Comparison of ENCODE assay signal across 29 cellular contexts in the genomic region with DNA sequence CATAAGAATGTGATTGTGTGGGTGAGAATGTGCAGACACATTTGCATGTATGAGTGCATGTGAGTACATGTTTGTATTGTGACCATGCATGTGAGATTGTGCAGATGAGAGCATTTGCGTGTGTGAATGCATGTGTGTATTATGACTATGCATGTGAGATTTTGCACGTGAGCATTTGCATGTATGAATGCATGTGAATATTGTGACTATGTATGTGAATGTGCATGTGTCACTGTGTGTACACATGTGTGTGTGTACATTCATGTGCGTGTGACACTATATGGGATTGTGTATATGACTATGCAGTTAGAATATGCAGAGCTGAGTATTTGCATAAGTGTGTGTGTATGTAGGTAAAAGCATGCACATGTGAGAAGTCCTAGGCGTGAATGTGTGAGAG.
"Had no signal": no experiment of that assay in that cellular context is flagged by ENCODE, and none has a peak within 500 bp of the region (broad histone marks: within the 10 kb centered on the region; RNA-seq: fewer than 3 reads in every experiment).

No MANE protein-coding gene starts in this region.

- H3K4me1 Mint-ChIP-seq: activated CD4-positive, alpha-beta T cell treated with anti-CD3 and anti-CD28 coated beads for 36 hours; activated CD4-positive, alpha-beta T cell treated with anti-CD3 and anti-CD28 coated beads, Interleukin-2, amount 10 ng/mL, durations not matched to agents 24 days and 14 days; activated CD8-positive, alpha-beta memory T cell treated with anti-CD3 and anti-CD28 coated beads, Interleukin-2, amount 10 ng/mL, durations not matched to agents 7 days and 5 days; activated T-helper 17 cell treated with anti-CD3 and anti-CD28 coated beads, Interleukin-2, amount 50 U/mL, for 72 hours had no signal

- H3K27ac ChIP-seq: brain microvascular endothelial cell, esophagus muscularis mucosa, foreskin keratinocyte, gastrocnemius medialis had no signal

- H3K4me3 ChIP-seq: esophagus muscularis mucosa, gastrocnemius medialis had no signal

- H3K27ac Mint-ChIP-seq: activated CD4-positive, alpha-beta memory T cell treated with anti-CD3 and anti-CD28 coated beads for 36 hours; activated CD4-positive, alpha-beta T cell treated with anti-CD3 and anti-CD28 coated beads for 36 hours; activated CD4-positive, alpha-beta T cell treated with anti-CD3 and anti-CD28 coated beads, Interleukin-2, amount 10 ng/mL, durations not matched to agents 24 days and 14 days; activated CD8-positive, alpha-beta memory T cell treated with anti-CD3 and anti-CD28 coated beads, Interleukin-2, amount 10 ng/mL, durations not matched to agents 7 days and 5 days; activated CD8-positive, alpha-beta T cell treated with anti-CD3 and anti-CD28 coated beads, Interleukin-2, amount 10 ng/mL, durations not matched to agents 7 days and 5 days; activated naive CD8-positive, alpha-beta T cell; activated T-cell treated with anti-CD3 and anti-CD28 coated beads, Interleukin-2, amount 50 U/mL, for 24 hours; activated T-cell treated with anti-CD3 and anti-CD28 coated beads, Interleukin-2, amount 50 U/mL, for 72 hours; activated T-helper 17 cell treated with anti-CD3 and anti-CD28 coated beads, Interleukin-2, amount 50 U/mL, for 72 hours; effector memory CD8-positive, alpha-beta T cell had no signal

- H3K27me3 ChIP-seq: brain microvascular endothelial cell, esophagus muscularis mucosa, gastrocnemius medialis had no signal

- H3K4me3 Mint-ChIP-seq: activated CD4-positive, alpha-beta memory T cell treated with anti-CD3 and anti-CD28 coated beads for 36 hours; activated CD4-positive, alpha-beta T cell treated with anti-CD3 and anti-CD28 coated beads for 36 hours; activated CD4-positive, alpha-beta T cell treated with anti-CD3 and anti-CD28 coated beads, Interleukin-2, amount 10 ng/mL, durations not matched to agents 24 days and 14 days; activated CD8-positive, alpha-beta memory T cell treated with anti-CD3 and anti-CD28 coated beads, Interleukin-2, amount 10 ng/mL, durations not matched to agents 7 days and 5 days; activated CD8-positive, alpha-beta T cell treated with anti-CD3 and anti-CD28 coated beads, Interleukin-2, amount 10 ng/mL, durations not matched to agents 7 days and 5 days; activated naive CD8-positive, alpha-beta T cell; activated T-cell treated with anti-CD3 and anti-CD28 coated beads, Interleukin-2, amount 50 U/mL, for 24 hours; activated T-cell treated with anti-CD3 and anti-CD28 coated beads, Interleukin-2, amount 50 U/mL, for 72 hours; activated T-helper 17 cell treated with anti-CD3 and anti-CD28 coated beads, Interleukin-2, amount 50 U/mL, for 72 hours; effector memory CD8-positive, alpha-beta T cell had no signal

- H3K36me3 Mint-ChIP-seq: activated CD4-positive, alpha-beta memory T cell treated with anti-CD3 and anti-CD28 coated beads for 36 hours; activated CD8-positive, alpha-beta memory T cell treated with anti-CD3 and anti-CD28 coated beads, Interleukin-2, amount 10 ng/mL, durations not matched to agents 7 days and 5 days; activated naive CD8-positive, alpha-beta T cell had no signal

- H3K4me1 ChIP-seq: esophagus muscularis mucosa, foreskin keratinocyte, gastrocnemius medialis had no signal

- ATAC-seq: activated CD4-positive, alpha-beta T cell treated with anti-CD3 and anti-CD28 coated beads for 36 hours; activated CD8-positive, alpha-beta memory T cell treated with anti-CD3 and anti-CD28 coated beads, Interleukin-2, amount 10 ng/mL, durations not matched to agents 7 days and 5 days; activated CD8-positive, alpha-beta T cell treated with anti-CD3 and anti-CD28 coated beads, Interleukin-2, amount 10 ng/mL, durations not matched to agents 7 days and 5 days; activated T-cell treated with anti-CD3 and anti-CD28 coated beads, Interleukin-2, amount 50 U/mL, for 72 hours; activated T-helper 17 cell treated with anti-CD3 and anti-CD28 coated beads, Interleukin-2, amount 50 U/mL, for 72 hours; effector memory CD8-positive, alpha-beta T cell; foreskin keratinocyte; gastrocnemius medialis had no signal

- FAIRE-seq: astrocyte, colon had no signal

- H3K9me3 ChIP-seq: esophagus muscularis mucosa, gastrocnemius medialis had no signal

- H3K36me3 ChIP-seq: brain microvascular endothelial cell, esophagus muscularis mucosa, gastrocnemius medialis had no signal

- H3K27me3 Mint-ChIP-seq: activated CD4-positive, alpha-beta T cell treated with anti-CD3 and anti-CD28 coated beads, Interleukin-2, amount 10 ng/mL, durations not matched to agents 24 days and 14 days; activated naive CD8-positive, alpha-beta T cell had no signal

- H3K9me3 Mint-ChIP-seq: activated CD4-positive, alpha-beta memory T cell treated with anti-CD3 and anti-CD28 coated beads for 36 hours; activated CD4-positive, alpha-beta T cell treated with anti-CD3 and anti-CD28 coated beads, Interleukin-2, amount 10 ng/mL, durations not matched to agents 24 days and 14 days; activated T-cell treated with anti-CD3 and anti-CD28 coated beads, Interleukin-2, amount 50 U/mL, for 24 hours; activated T-cell treated with anti-CD3 and anti-CD28 coated beads, Interleukin-2, amount 50 U/mL, for 72 hours; activated T-helper 17 cell treated with anti-CD3 and anti-CD28 coated beads, Interleukin-2, amount 50 U/mL, for 72 hours; effector memory CD8-positive, alpha-beta T cell had no signal

- DNase-seq: activated CD4-positive, alpha-beta memory T cell treated with anti-CD3 and anti-CD28 coated beads for 36 hours; activated CD4-positive, alpha-beta T cell treated with anti-CD3 and anti-CD28 coated beads for 36 hours; activated CD4-positive, alpha-beta T cell treated with anti-CD3 and anti-CD28 coated beads, Interleukin-2, amount 10 ng/mL, durations not matched to agents 24 days and 14 days; activated CD4-positive, CD25-positive, alpha-beta regulatory T cell; activated CD4-positive, CD25-positive, alpha-beta regulatory T cell treated with anti-CD3 and anti-CD28 coated beads, Interleukin-2, amount 50 U/mL, for 72 hours; activated CD8-positive, alpha-beta memory T cell treated with anti-CD3 and anti-CD28 coated beads, Interleukin-2, amount 10 ng/mL, durations not matched to agents 7 days and 5 days; activated CD8-positive, alpha-beta memory T cell treated with anti-CD3 and anti-CD28 coated beads, Interleukin-2, amount 50 U/mL, for 4 hours; activated CD8-positive, alpha-beta T cell treated with anti-CD3 and anti-CD28 coated beads, Interleukin-2, amount 10 ng/mL, durations not matched to agents 7 days and 5 days; activated effector memory CD4-positive, alpha-beta T cell treated with Interleukin-2 at 50 U/mL for 16 hours; activated gamma-delta T cell treated with Interleukin-2 at 50 U/mL for 16 hours; activated naive CD4-positive, alpha-beta T cell treated with anti-CD3 and anti-CD28 coated beads, Interleukin-2, amount 50 U/mL, for 16 hours; activated naive CD4-positive, alpha-beta T cell treated with Interleukin-2 at 50 U/mL for 16 hours; activated T-cell treated with anti-CD3 and anti-CD28 coated beads, Interleukin-2, amount 50 U/mL, for 24 hours; activated T-cell treated with anti-CD3 and anti-CD28 coated beads, Interleukin-2, amount 50 U/mL, for 72 hours; amniotic stem cell; brain microvascular endothelial cell; cortex of kidney; dermis blood vessel endothelial cell; effector CD4-positive, alpha-beta T cell; effector memory CD8-positive, alpha-beta T cell; erythroblast; foreskin keratinocyte; gastrocnemius medialis; T-helper 2 cell had no signal
